ENCODE assay signal across 8 cellular contexts in the genomic region with DNA sequence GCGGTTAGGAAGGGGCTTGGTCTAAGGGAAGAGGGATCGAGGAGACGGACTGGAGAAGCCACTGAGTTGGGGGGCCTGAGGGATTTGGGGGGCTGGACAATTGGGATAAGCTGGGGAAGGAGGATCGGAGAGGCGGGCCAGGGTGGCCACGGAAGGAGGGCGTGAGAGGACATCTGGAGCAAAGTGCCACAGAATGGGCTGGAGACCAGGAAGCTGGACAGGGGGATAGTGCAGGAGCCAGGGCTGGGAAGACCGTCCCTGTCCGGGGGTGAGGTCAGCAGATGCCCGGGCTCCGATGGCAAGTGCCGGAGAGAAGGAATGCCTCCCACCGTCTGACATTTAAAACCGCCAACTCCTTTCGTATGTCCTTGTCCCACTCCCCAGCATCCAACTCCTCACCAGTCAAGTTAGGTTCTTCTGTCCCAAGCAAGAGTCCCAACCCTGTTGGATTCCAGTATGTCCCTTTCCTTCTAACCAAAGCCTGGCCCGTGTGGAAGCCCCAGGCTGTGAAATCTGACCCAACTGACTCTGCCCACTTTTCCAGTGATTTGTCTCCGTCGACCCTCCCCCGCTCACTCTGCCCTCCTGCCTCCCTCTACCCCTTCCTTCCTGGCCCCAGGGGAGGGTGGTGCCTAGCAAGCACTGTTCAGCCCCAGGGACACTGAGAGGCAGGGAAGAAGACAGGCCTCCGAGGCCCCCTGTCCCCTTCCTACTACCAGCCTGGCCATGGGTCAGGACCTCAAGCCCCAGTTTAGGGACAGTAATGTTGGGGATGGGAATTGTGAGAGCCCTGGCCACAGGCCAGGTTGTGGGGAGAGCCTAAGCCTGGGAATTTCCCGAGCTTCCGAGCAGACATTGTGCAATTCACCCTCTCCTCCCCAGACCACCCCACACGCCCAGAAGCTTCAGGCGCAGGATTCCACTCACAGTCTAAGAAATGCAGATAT. TPM values are rescaled to one million over a fixed set of nuclear protein-coding genes. Genes with fewer than 3 reads are reported as not detected.
DNase-seq lines count a peak whose midpoint lies in the region; ATAC-seq and TF ChIP-seq lines count a peak whose summit lies in the region.

No MANE protein-coding gene starts in this region.

- no peak for TF ChIP-seq CTCF in choroid plexus epithelial cell (conservative IDR thresholded peaks at IDR 0.05; ENCODE audit: low read depth, low read length)
- no peak for TF ChIP-seq CTCF in lower leg skin (IDR thresholded peaks at IDR 0.05)
- TF ChIP-seq CTCF in transverse colon (IDR thresholded peaks at IDR 0.05), result no peak

- DNase-seq in activated CD4-positive, alpha-beta T cell treated with anti-CD3 and anti-CD28 coated beads for 36 hours, result no peak
- no peak for DNase-seq in activated CD4-positive, alpha-beta T cell treated with anti-CD3 and anti-CD28 coated beads, Interleukin-2, amount 50 U/mL, for 4 hours
- DNase-seq in OCI-M1 (lab: John Stamatoyannopoulos, UW), result peak; percentile 39
- DNase-seq in choroid plexus epithelial cell (ENCODE audit: low read depth), result peak; percentile 68
- peak; percentile 36 to 88 for DNase-seq in lower leg skin (ENCODE audit: low spot score in 2 of 2)
- peak; percentile 30 for DNase-seq in transverse colon
- no peak for DNase-seq in NK-92 (lab: John Stamatoyannopoulos, UW; ENCODE audit: unreplicated experiment)

- H3K27me3 ChIP-seq in transverse colon, result no peaks in the 10 kb centered on the region

- TF ChIP-seq EP300 in transverse colon (IDR thresholded peaks at IDR 0.05; ENCODE audit: low read depth), result no peak

- intact Hi-C loops in activated CD4-positive, alpha-beta T cell treated with anti-CD3 and anti-CD28 coated beads for 36 hours (cut with DNase I, micrococcal nuclease), result no loop called here
- intact Hi-C loops in lower leg skin (cut with DNase I; ENCODE audit: low total_unique reads), result no loop called here
- intact Hi-C loops in transverse colon (cut with DNase I; ENCODE audit: low total_unique reads), result no loop called here

- no peaks in the 10 kb centered on the region for H3K36me3 Mint-ChIP-seq in activated CD4-positive, alpha-beta T cell treated with anti-CD3 and anti-CD28 coated beads for 36 hours (ENCODE audit: low read depth)

- H3K27me3 Mint-ChIP-seq in activated CD4-positive, alpha-beta T cell treated with anti-CD3 and anti-CD28 coated beads for 36 hours, result peaks cover 7% of the 10 kb centered on the region

- peak overlapping the region; percentile 83 to 88 (median 85) for H3K27ac ChIP-seq in transverse colon

- CTCF ChIA-PET in activated CD4-positive, alpha-beta T cell treated with anti-CD3 and anti-CD28 coated beads for 36 hours (lab: Charles Lee), result interaction anchor here (0.5 to 0.7 kb wide), 3 partner anchors 62 to 698 kb away, joined by 3 read pairs; no protein-coding TSS in a partner anchor

- H3K9me3 Mint-ChIP-seq in activated CD4-positive, alpha-beta T cell treated with anti-CD3 and anti-CD28 coated beads for 36 hours (ENCODE audit: low read depth), result no peaks in the 10 kb centered on the region

- ATAC-seq in activated CD4-positive, alpha-beta T cell treated with anti-CD3 and anti-CD28 coated beads for 36 hours, result no peak
- ATAC-seq in HG03571 (IDR thresholded peaks at IDR 0.05; ENCODE audit: unreplicated experiment), result no peak

- H3K4me1 Mint-ChIP-seq in activated CD4-positive, alpha-beta T cell treated with anti-CD3 and anti-CD28 coated beads for 36 hours, result peaks cover 34% of the 10 kb centered on the region

- H3K27ac Mint-ChIP-seq in activated CD4-positive, alpha-beta T cell treated with anti-CD3 and anti-CD28 coated beads for 36 hours, result no peak overlapping the region

- 7 to 9% methylated on average over 24 of the region's 24 CpGs for WGBS in lower leg skin, 2 donors
- WGBS in transverse colon (ENCODE audit: low coverage in 1 of 2), 2 donors, result 7 to 15% methylated on average over 9 to 24 of the region's 24 CpGs

- no peaks in the 10 kb centered on the region for H3K9me3 ChIP-seq in transverse colon

- H3K36me3 ChIP-seq in transverse colon, result no peaks in the 10 kb centered on the region

- no peak for TF ChIP-seq POLR2A in lower leg skin (IDR thresholded peaks at IDR 0.05)
- TF ChIP-seq POLR2A in transverse colon (IDR thresholded peaks at IDR 0.05), result no peak

- H3K4me3 Mint-ChIP-seq in activated CD4-positive, alpha-beta T cell treated with anti-CD3 and anti-CD28 coated beads for 36 hours, result peak overlapping the region; percentile 69

- POLR2A ChIA-PET in activated CD4-positive, alpha-beta T cell treated with anti-CD3 and anti-CD28 coated beads for 36 hours (lab: Charles Lee), result interaction anchor here (1.4 kb wide), 1 partner anchor 83 kb away, joined by 3 read pairs; no protein-coding TSS in a partner anchor

- in situ Hi-C loops in transverse colon (cut with MboI; ENCODE audit: low pct_ligation_motif_present in 1 of 4, low pct_unique_long_range_greater_than_20kb in 1 of 4, low sequenced_read_pairs in 3 of 4), result no loop called here

- peaks cover 6 to 24% (median 17%) of the 10 kb centered on the region in 4 donors for H3K4me1 ChIP-seq in transverse colon

- peak overlapping the region; percentile 70 for H3K4me3 ChIP-seq in choroid plexus epithelial cell (ENCODE audit: low read depth, low read length)
- H3K4me3 ChIP-seq in lower leg skin (ENCODE audit: low read depth, poor library complexity, severe bottlenecking), result peak overlapping the region; percentile 34
- peak overlapping the region; percentile 26 to 79 (median 66) for H3K4me3 ChIP-seq in transverse colon

RNA-seq across cellular contexts. Expression of gene TMBIM1, which starts 31.5 kb away (rescaled TPM):
- total RNA-seq in activated CD4-positive, alpha-beta T cell treated with anti-CD3 and anti-CD28 coated beads for 36 hours, result 10 to 100 TPM; 51.1 to 54.0 TPM
- total RNA-seq in lower leg skin (100 to 1,000 TPM; 205 to 318 (median 287) TPM), transverse colon (100 to 1,000 TPM in 3 of 4 donors, 10 to 100 TPM in 1; 80.0 to 356 (median 200) TPM)

RNA-seq across cellular contexts. Expression of gene CATIP, which starts 32.9 kb away (rescaled TPM):
- total RNA-seq in activated CD4-positive, alpha-beta T cell treated with anti-CD3 and anti-CD28 coated beads for 36 hours, result not detected
- not detected for total RNA-seq in lower leg skin
- not detected for total RNA-seq in transverse colon

RNA-seq across cellular contexts. Expression of gene PNKD, which starts 53.5 kb away (rescaled TPM):
- 10 to 100 TPM; 17.8 to 18.5 TPM for total RNA-seq in activated CD4-positive, alpha-beta T cell treated with anti-CD3 and anti-CD28 coated beads for 36 hours
- total RNA-seq in lower leg skin (10 to 100 TPM; 26.6 to 60.6 (median 43.3) TPM), transverse colon (100 to 1,000 TPM in 2 of 4 donors, 10 to 100 TPM in 2; 14.3 to 111 (median 100) TPM)

RNA-seq across cellular contexts. Expression of gene AAMP, which starts 53.9 kb away (rescaled TPM):
- total RNA-seq in activated CD4-positive, alpha-beta T cell treated with anti-CD3 and anti-CD28 coated beads for 36 hours, result 10 to 100 TPM; 49.7 to 72.2 TPM
- total RNA-seq in lower leg skin (100 to 1,000 TPM; 142 to 171 (median 151) TPM), transverse colon (100 to 1,000 TPM in 3 of 4 donors, 10 to 100 TPM in 1; 96.9 to 466 (median 174) TPM)

RNA-seq across cellular contexts. Expression of gene SLC11A1, which starts 58.3 kb away (rescaled TPM):
- total RNA-seq in activated CD4-positive, alpha-beta T cell treated with anti-CD3 and anti-CD28 coated beads for 36 hours, result under 1 TPM; 0.05 to 0.09 TPM
- total RNA-seq in lower leg skin (1 to 10 TPM; 2.2 to 4.6 (median 3.5) TPM), transverse colon (1 to 10 TPM; 2.6 to 8.4 (median 6.3) TPM)

Comparison
In these comparisons a context has a peak if more than half of its experiments do, and no peak if none do; other contexts are left out.
1. DNase-seq: peak in OCI-M1 (single experiment), choroid plexus epithelial cell (single experiment), lower leg skin (2 of 2) and transverse colon (single experiment); none in activated CD4-positive, alpha-beta T cell treated with anti-CD3 and anti-CD28 coated beads for 36 hours (single experiment), activated CD4-positive, alpha-beta T cell treated with anti-CD3 and anti-CD28 coated beads, Interleukin-2, amount 50 U/mL, for 4 hours (0 of 2) and NK-92 (single experiment).
2. Peak in every context shown above with its lines, with median percentiles within 50 percentile points of each other: H3K4me3 ChIP-seq.